ENCODE assay signal across 20 cellular contexts in genomic region chr18:23811176-23811575, GRCh38.
"Had no signal": no experiment of that assay in that cellular context is flagged by ENCODE, and none has a peak within 500 bp of the region (broad histone marks: within the 10 kb centered on the region; RNA-seq: fewer than 3 reads in every experiment).

No MANE protein-coding gene starts in this region.

- H3K27ac ChIP-seq: KMS-11 had no signal

- H3K4me2 ChIP-seq: KMS-11 had no signal

- ATAC-seq: WTC11 had no signal

- H3K9ac ChIP-seq: KMS-11 had no signal

- H3K27me3 Mint-ChIP-seq: activated naive CD4-positive, alpha-beta T cell treated with anti-CD3 and anti-CD28 coated beads, Interleukin-2, amount 50 U/mL, for 24 hours; activated T-cell treated with anti-CD3 and anti-CD28 coated beads, Interleukin-2, amount 50 U/mL, for 24 hours had no signal

- H3K27ac Mint-ChIP-seq: activated CD4-positive, alpha-beta memory T cell treated with anti-CD3 and anti-CD28 coated beads for 36 hours; activated CD4-positive, alpha-beta T cell treated with anti-CD3 and anti-CD28 coated beads, Interleukin-2, amount 10 ng/mL, durations not matched to agents 7 days and 5 days; activated naive CD4-positive, alpha-beta T cell treated with anti-CD3 and anti-CD28 coated beads, Interleukin-2, amount 50 U/mL, for 24 hours; activated T-cell treated with anti-CD3 and anti-CD28 coated beads, Interleukin-2, amount 50 U/mL, for 24 hours; activated T-helper 1 cell treated with anti-CD3 and anti-CD28 coated beads, Interleukin-12 subunit alpha, Interleukin-12 subunit beta, Interleukin-2, Interleukin-4 antibody, amounts not matched to agents 30 ng/mL and 10 ng/mL and 1 ng/mL, durations not matched to agents 14 hours and 24 hours and 36 hours; T-helper 17 cell; WTC11 had no signal

- H3K9me3 Mint-ChIP-seq: activated naive CD4-positive, alpha-beta T cell treated with anti-CD3 and anti-CD28 coated beads, Interleukin-2, amount 50 U/mL, for 24 hours; activated T-cell treated with anti-CD3 and anti-CD28 coated beads, Interleukin-2, amount 50 U/mL, for 24 hours; activated T-helper 1 cell treated with anti-CD3 and anti-CD28 coated beads, Interleukin-12 subunit alpha, Interleukin-12 subunit beta, Interleukin-2, Interleukin-4 antibody, amounts not matched to agents 30 ng/mL and 10 ng/mL and 1 ng/mL, durations not matched to agents 14 hours and 24 hours and 36 hours had no signal

- H3K36me3 Mint-ChIP-seq: activated CD4-positive, alpha-beta memory T cell treated with anti-CD3 and anti-CD28 coated beads for 36 hours; activated naive CD4-positive, alpha-beta T cell treated with anti-CD3 and anti-CD28 coated beads, Interleukin-2, amount 50 U/mL, for 24 hours; WTC11 had no signal

- H3K4me3 Mint-ChIP-seq: activated CD4-positive, alpha-beta memory T cell treated with anti-CD3 and anti-CD28 coated beads for 36 hours; activated CD4-positive, alpha-beta T cell treated with anti-CD3 and anti-CD28 coated beads, Interleukin-2, amount 10 ng/mL, durations not matched to agents 7 days and 5 days; activated naive CD4-positive, alpha-beta T cell treated with anti-CD3 and anti-CD28 coated beads, Interleukin-2, amount 50 U/mL, for 24 hours; activated T-cell treated with anti-CD3 and anti-CD28 coated beads, Interleukin-2, amount 50 U/mL, for 24 hours; activated T-helper 1 cell treated with anti-CD3 and anti-CD28 coated beads, Interleukin-12 subunit alpha, Interleukin-12 subunit beta, Interleukin-2, Interleukin-4 antibody, amounts not matched to agents 30 ng/mL and 10 ng/mL and 1 ng/mL, durations not matched to agents 14 hours and 24 hours and 36 hours; T-helper 17 cell; WTC11 had no signal

- DNase-seq: activated CD4-positive, CD25-positive, alpha-beta regulatory T cell treated with anti-CD3 and anti-CD28 coated beads, Interleukin-2, amount 50 U/mL, for 72 hours; activated T-cell treated with anti-CD3 and anti-CD28 coated beads, Interleukin-2, amount 50 U/mL, for 24 hours; amygdala; cerebellar nuclear complex; MV-4-11; NCI-H1092 treated with DMSO at 0.1 percent for 48 hours; NCI-H1417 treated with DMSO at 0.1 percent for 48 hours; NCI-H1694 treated with DMSO at 0.1 percent for 48 hours; NCI-H2029 treated with DMSO at 0.1 percent for 48 hours; NCI-H510A treated with DMSO at 0.1 percent for 48 hours; NCI-H69; SHP77 treated with DMSO at 0.1 percent for 48 hours; T-helper 17 cell; T-helper 9 cell had no signal
